ENCODE assay signal across 7 cellular contexts in genomic region chrX:52896855-52897709, GRCh38. TPM values are rescaled to one million over a fixed set of nuclear protein-coding genes. Genes with fewer than 3 reads are reported as not detected.
DNase-seq lines count a peak whose midpoint lies in the region; ATAC-seq, FAIRE-seq and TF ChIP-seq lines count a peak whose summit lies in the region.
"Not testable (repeated sequence)": the region's sequence is repeated elsewhere in the genome, so short reads cannot be mapped to it uniquely, and the experiment has no call there.

TSS of gene FAM156B (plus strand) at chrX:52897330. CDS start at chrX:52907226, 9,896 bp downstream.

- H3K4me1 ChIP-seq in PC-9 (replicated peaks; ENCODE audit: insufficient read depth); adrenal gland (replicated peaks in 1 of 2); right atrium auricular region; pancreas: not testable (repeated sequence)

- not testable (repeated sequence) for H3K4me3 ChIP-seq in PC-9, adrenal gland, right atrium auricular region, pancreas

- WGBS in adrenal gland, 4 donors, result no CpG with 5 or more reads among the region's 92 CpGs
- no CpG with 5 or more reads among the region's 92 CpGs for WGBS in pancreas, 2 donors

- H3K4me2 ChIP-seq in PC-9, result not testable (repeated sequence)

- peak; percentile 20 for FAIRE-seq in pancreas (lab: Jason Lieb, UNC)

- TF ChIP-seq CTCF in PC-9 (conservative IDR thresholded peaks at IDR 0.05); adrenal gland (IDR thresholded peaks at IDR 0.05); right atrium auricular region (IDR thresholded peaks at IDR 0.05); pancreas (IDR thresholded peaks at IDR 0.05): not testable (repeated sequence)

- not testable (repeated sequence) for H3K9me3 ChIP-seq in PC-9 (ENCODE audit: insufficient read depth, low read depth); adrenal gland (replicated peaks in 1 of 3); right atrium auricular region; pancreas

- H3F3A ChIP-seq in PC-9 (ENCODE audit: insufficient read depth, low read depth), result not testable (repeated sequence)

- H4K20me1 ChIP-seq in PC-9 (ENCODE audit: insufficient read depth), result not testable (repeated sequence)

- H3K27me3 ChIP-seq in PC-9 (ENCODE audit: insufficient read depth, low read depth); adrenal gland; right atrium auricular region; pancreas: not testable (repeated sequence)

- CTCF ChIA-PET in PC-9 (lab: Charles Lee), result not testable (repeated sequence)

- not testable (repeated sequence) for H3K27ac ChIP-seq in PC-9, adrenal gland, right atrium auricular region, pancreas

- ATAC-seq in GM18867 (IDR thresholded peaks at IDR 0.05; ENCODE audit: unreplicated experiment) (peak; percentile 86), GM21723 (IDR thresholded peaks at IDR 0.05; ENCODE audit: unreplicated experiment) (peak; percentile 82), HG03097 (IDR thresholded peaks at IDR 0.05; ENCODE audit: low FRiP score, unreplicated experiment) (peak; percentile 74), pancreas (peak; percentile 90 to 96 (median 92))

- not testable (repeated sequence) for DNase-seq in PC-9; adrenal gland; right atrium auricular region (ENCODE audit: low spot score); pancreas

- BruUV-seq in PC-9 (replicated peaks; lab: Mats Ljungman, UMichigan), result not testable (repeated sequence)

- not testable (repeated sequence) for H3K9me2 ChIP-seq in PC-9 (ENCODE audit: insufficient read depth)

- H2AFZ ChIP-seq in PC-9, result not testable (repeated sequence)

- not testable (repeated sequence) for H3K79me2 ChIP-seq in PC-9 (ENCODE audit: low read depth)

- not testable (repeated sequence) for TF ChIP-seq POLR2A in adrenal gland (IDR thresholded peaks at IDR 0.05)

- H3K36me3 ChIP-seq in PC-9 (ENCODE audit: low read depth); adrenal gland (replicated peaks in 1 of 2); right atrium auricular region; pancreas: not testable (repeated sequence)

- POLR2A ChIA-PET in PC-9 (lab: Charles Lee; ENCODE audit: unreplicated experiment), result not testable (repeated sequence)

- intact Hi-C loops in PC-9 (cut with micrococcal nuclease; ENCODE audit: unreplicated experiment); adrenal gland (cut with DNase I); pancreas (cut with DNase I): not testable (repeated sequence)

RNA-seq across cellular contexts. Expression of gene FAM156B, which starts in this region (rescaled TPM):
- total RNA-seq in PC-9 (2021) (20.0 and 24.1 TPM in 2 replicates), adrenal gland (10 to 100 TPM in 5 of 8 donors, 1 to 10 TPM in 3; 2.1 to 34.0 (median 20.7) TPM), right atrium auricular region (10 to 100 TPM; 11.2 to 11.9 TPM), pancreas (1 to 10 TPM; 4.5 to 9.9 (median 5.4) TPM)
- polyA plus RNA-seq in adrenal gland (100 to 1,000 TPM in 2 of 3 donors, 1 to 10 TPM in 1; 7.3 to 203 (median 193) TPM), pancreas (10 to 100 TPM; 49.7 to 83.3 TPM)
